31 cellular contexts compared by ENCODE assay signal in the genomic region with DNA sequence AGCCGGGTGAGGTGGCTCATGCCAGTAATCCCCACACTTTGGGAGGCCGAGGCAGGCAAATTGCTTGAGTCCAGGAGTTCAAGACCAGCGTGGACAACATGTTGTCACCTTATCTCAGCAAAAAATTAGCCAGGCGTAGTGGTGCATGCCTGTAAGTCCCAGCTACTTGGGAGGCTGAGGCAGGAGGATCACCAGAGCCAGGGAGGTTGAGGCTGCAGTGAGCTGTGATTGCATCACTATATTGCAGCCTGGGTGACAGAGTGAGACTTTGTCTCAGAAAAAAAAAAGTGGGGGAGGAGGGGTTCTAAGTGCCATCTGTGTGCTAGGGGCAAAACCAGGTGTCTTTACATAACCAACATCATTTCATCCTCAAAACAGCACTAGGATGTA.
"Had no signal": no experiment of that assay in that cellular context is flagged by ENCODE, and none has a peak within 500 bp of the region (broad histone marks: within the 10 kb centered on the region; RNA-seq: fewer than 3 reads in every experiment).

No MANE protein-coding gene starts in this region.

- H3K9me3 Mint-ChIP-seq: activated CD4-positive, alpha-beta memory T cell treated with anti-CD3 and anti-CD28 coated beads, Interleukin-2, amount 10 ng/mL, durations not matched to agents 7 days and 5 days; activated CD4-positive, alpha-beta T cell treated with anti-CD3 and anti-CD28 coated beads, Interleukin-2, amount 10 ng/mL, durations not matched to agents 7 days and 5 days; activated naive CD4-positive, alpha-beta T cell treated with anti-CD3 and anti-CD28 coated beads, Interleukin-2, amount 10 ng/mL, durations not matched to agents 7 days and 5 days; dendritic cell treated with granulocyte-macrophage colony-stimulating factor and Interleukin-4, amounts not matched to agents 40 ng/mL and 50 ng/mL, for 4 days; naive B cell; nephron progenitor cell; stimulated activated memory B cell treated with anti-CD40 and anti-IgM and Interleukin-4, amounts not matched to agents 10 μg/mL and 1 μg/mL and 100 μg/mL, for 72 hours; stimulated activated naive CD8-positive, alpha-beta T cell treated with anti-CD3 and anti-CD28 coated beads, Interleukin-15, amount 100 ng/mL, for 72 hours; type B pancreatic cell had no signal

- H3K27ac Mint-ChIP-seq: activated CD4-positive, alpha-beta memory T cell treated with anti-CD3 and anti-CD28 coated beads, Interleukin-2, amount 10 ng/mL, durations not matched to agents 7 days and 5 days; activated naive CD4-positive, alpha-beta T cell treated with anti-CD3 and anti-CD28 coated beads, Interleukin-2, amount 10 ng/mL, durations not matched to agents 7 days and 5 days; dendritic cell treated with granulocyte-macrophage colony-stimulating factor and Interleukin-4, amounts not matched to agents 40 ng/mL and 50 ng/mL, for 4 days; progenitor cell of endocrine pancreas; stimulated activated memory B cell treated with anti-CD40 and anti-IgM and Interleukin-4, amounts not matched to agents 10 μg/mL and 1 μg/mL and 100 μg/mL, for 72 hours had no signal

- H3K4me3 ChIP-seq: breast epithelium, esophagus squamous epithelium, heart right ventricle, lower lobe of right lung, ovary, sigmoid colon, uterus had no signal

- H3K4me1 Mint-ChIP-seq: activated CD4-positive, alpha-beta T cell treated with anti-CD3 and anti-CD28 coated beads, Interleukin-2, amount 10 ng/mL, durations not matched to agents 7 days and 5 days; activated naive CD4-positive, alpha-beta T cell treated with anti-CD3 and anti-CD28 coated beads, Interleukin-2, amount 10 ng/mL, durations not matched to agents 7 days and 5 days; naive B cell; nephron progenitor cell; stimulated activated memory B cell treated with anti-CD40 and anti-IgM and Interleukin-4, amounts not matched to agents 10 μg/mL and 1 μg/mL and 100 μg/mL, for 72 hours; stimulated activated naive CD8-positive, alpha-beta T cell treated with anti-CD3 and anti-CD28 coated beads, Interleukin-15, amount 100 ng/mL, for 72 hours had no signal

- H3K36me3 ChIP-seq: breast epithelium, ovary, uterus had no signal

- H3K27me3 ChIP-seq: breast epithelium, esophagus squamous epithelium, heart right ventricle, neutrophil, ovary, sigmoid colon, uterus had no signal

- H3K9me3 ChIP-seq: breast epithelium, esophagus squamous epithelium, heart right ventricle, lower lobe of right lung, neutrophil, ovary, sigmoid colon, uterus had no signal

- H3K4me3 Mint-ChIP-seq: activated CD4-positive, alpha-beta memory T cell treated with anti-CD3 and anti-CD28 coated beads, Interleukin-2, amount 10 ng/mL, durations not matched to agents 7 days and 5 days; activated CD4-positive, alpha-beta T cell treated with anti-CD3 and anti-CD28 coated beads, Interleukin-2, amount 10 ng/mL, durations not matched to agents 7 days and 5 days; activated naive CD4-positive, alpha-beta T cell treated with anti-CD3 and anti-CD28 coated beads, Interleukin-2, amount 10 ng/mL, durations not matched to agents 7 days and 5 days; dendritic cell treated with granulocyte-macrophage colony-stimulating factor and Interleukin-4, amounts not matched to agents 40 ng/mL and 50 ng/mL, for 4 days; naive B cell; nephron progenitor cell; stimulated activated memory B cell treated with anti-CD40 and anti-IgM and Interleukin-4, amounts not matched to agents 10 μg/mL and 1 μg/mL and 100 μg/mL, for 72 hours; stimulated activated naive CD8-positive, alpha-beta T cell treated with anti-CD3 and anti-CD28 coated beads, Interleukin-15, amount 100 ng/mL, for 72 hours; type B pancreatic cell had no signal

- H3K4me1 ChIP-seq: breast epithelium, esophagus squamous epithelium, heart right ventricle, lower lobe of right lung, sigmoid colon, uterus had no signal

- DNase-seq: activated CD4-positive, alpha-beta memory T cell treated with anti-CD3 and anti-CD28 coated beads, Interleukin-2, amount 10 ng/mL, durations not matched to agents 7 days and 5 days; activated CD4-positive, alpha-beta T cell treated with anti-CD3 and anti-CD28 coated beads, Interleukin-2, amount 10 ng/mL, durations not matched to agents 7 days and 5 days; activated CD4-positive, CD25-positive, alpha-beta regulatory T cell treated with anti-CD3 and anti-CD28 coated beads, Interleukin-2, amount 50 U/mL, for 72 hours; activated CD8-positive, alpha-beta memory T cell treated with anti-CD3 and anti-CD28 coated beads, Interleukin-2, amount 50 U/mL, for 48 hours; activated naive CD4-positive, alpha-beta T cell treated with anti-CD3 and anti-CD28 coated beads, Interleukin-2, amount 10 ng/mL, durations not matched to agents 7 days and 5 days; activated T-cell treated with anti-CD3 and anti-CD28 coated beads, Interleukin-2, amount 50 U/mL, for 48 hours; central memory CD4-positive, alpha-beta T cell; esophagus squamous epithelium; foreskin melanocyte; heart right ventricle; kidney glomerular epithelial cell; lower lobe of right lung; naive B cell; nephron progenitor cell; ovary; retina; sigmoid colon; small intestine; stimulated activated CD4-positive, alpha-beta T cell treated with anti-CD3 and anti-CD28 coated beads, Interleukin-4, amount 100 ng/mL, for 24 hours; stimulated activated naive CD8-positive, alpha-beta T cell treated with anti-CD3 and anti-CD28 coated beads, Interleukin-15, amount 100 ng/mL, for 72 hours; substantia nigra; T-helper 2 cell; uterus had no signal

- H3K27me3 Mint-ChIP-seq: activated CD4-positive, alpha-beta memory T cell treated with anti-CD3 and anti-CD28 coated beads, Interleukin-2, amount 10 ng/mL, durations not matched to agents 7 days and 5 days; activated CD4-positive, alpha-beta T cell treated with anti-CD3 and anti-CD28 coated beads, Interleukin-2, amount 10 ng/mL, durations not matched to agents 7 days and 5 days; activated naive CD4-positive, alpha-beta T cell treated with anti-CD3 and anti-CD28 coated beads, Interleukin-2, amount 10 ng/mL, durations not matched to agents 7 days and 5 days; dendritic cell treated with granulocyte-macrophage colony-stimulating factor and Interleukin-4, amounts not matched to agents 40 ng/mL and 50 ng/mL, for 4 days; naive B cell; progenitor cell of endocrine pancreas; stimulated activated memory B cell treated with anti-CD40 and anti-IgM and Interleukin-4, amounts not matched to agents 10 μg/mL and 1 μg/mL and 100 μg/mL, for 72 hours; stimulated activated naive CD8-positive, alpha-beta T cell treated with anti-CD3 and anti-CD28 coated beads, Interleukin-15, amount 100 ng/mL, for 72 hours; type B pancreatic cell had no signal

- ATAC-seq: heart right ventricle; left lobe of liver; lower lobe of right lung; stimulated activated memory B cell treated with anti-CD40 and anti-IgM and Interleukin-4, amounts not matched to agents 10 μg/mL and 1 μg/mL and 100 μg/mL, for 72 hours; stimulated activated naive CD8-positive, alpha-beta T cell treated with anti-CD3 and anti-CD28 coated beads, Interleukin-15, amount 100 ng/mL, for 72 hours had no signal

- H3K27ac ChIP-seq: breast epithelium, epithelial cell of prostate, esophagus squamous epithelium, heart right ventricle, lower lobe of right lung, neutrophil, ovary, sigmoid colon, uterus had no signal
